In the genomic region with DNA sequence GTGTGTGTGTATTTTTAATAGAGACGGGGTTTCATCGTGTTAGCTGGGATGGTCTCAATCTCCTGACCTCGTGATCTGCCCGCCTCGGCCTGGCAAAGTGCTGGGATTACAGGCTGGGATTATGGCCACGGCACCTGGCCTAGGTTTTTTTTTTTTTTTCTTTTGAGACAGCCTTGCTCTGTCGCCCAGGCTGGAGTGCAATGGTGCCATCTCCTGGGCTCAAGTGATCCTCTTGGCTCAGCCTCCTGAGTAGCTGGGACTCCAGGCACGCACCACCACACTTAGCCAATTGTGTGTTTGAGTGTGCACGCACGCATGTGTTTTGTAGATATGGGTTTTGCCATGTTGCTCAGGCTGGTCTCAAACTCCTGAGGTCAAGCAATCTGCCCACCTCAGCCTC, we compare ENCODE assay signal across 3 cellular contexts.
TF ChIP-seq lines count a peak whose summit lies in the region.

No MANE protein-coding gene starts in this region.

TF ChIP-seq in SK-N-SH, 30 proteins besides CTCF, POLR2A, EP300 and RAD21 (continued from another document and continues in another):
- TF ChIP-seq, protein P1, sequence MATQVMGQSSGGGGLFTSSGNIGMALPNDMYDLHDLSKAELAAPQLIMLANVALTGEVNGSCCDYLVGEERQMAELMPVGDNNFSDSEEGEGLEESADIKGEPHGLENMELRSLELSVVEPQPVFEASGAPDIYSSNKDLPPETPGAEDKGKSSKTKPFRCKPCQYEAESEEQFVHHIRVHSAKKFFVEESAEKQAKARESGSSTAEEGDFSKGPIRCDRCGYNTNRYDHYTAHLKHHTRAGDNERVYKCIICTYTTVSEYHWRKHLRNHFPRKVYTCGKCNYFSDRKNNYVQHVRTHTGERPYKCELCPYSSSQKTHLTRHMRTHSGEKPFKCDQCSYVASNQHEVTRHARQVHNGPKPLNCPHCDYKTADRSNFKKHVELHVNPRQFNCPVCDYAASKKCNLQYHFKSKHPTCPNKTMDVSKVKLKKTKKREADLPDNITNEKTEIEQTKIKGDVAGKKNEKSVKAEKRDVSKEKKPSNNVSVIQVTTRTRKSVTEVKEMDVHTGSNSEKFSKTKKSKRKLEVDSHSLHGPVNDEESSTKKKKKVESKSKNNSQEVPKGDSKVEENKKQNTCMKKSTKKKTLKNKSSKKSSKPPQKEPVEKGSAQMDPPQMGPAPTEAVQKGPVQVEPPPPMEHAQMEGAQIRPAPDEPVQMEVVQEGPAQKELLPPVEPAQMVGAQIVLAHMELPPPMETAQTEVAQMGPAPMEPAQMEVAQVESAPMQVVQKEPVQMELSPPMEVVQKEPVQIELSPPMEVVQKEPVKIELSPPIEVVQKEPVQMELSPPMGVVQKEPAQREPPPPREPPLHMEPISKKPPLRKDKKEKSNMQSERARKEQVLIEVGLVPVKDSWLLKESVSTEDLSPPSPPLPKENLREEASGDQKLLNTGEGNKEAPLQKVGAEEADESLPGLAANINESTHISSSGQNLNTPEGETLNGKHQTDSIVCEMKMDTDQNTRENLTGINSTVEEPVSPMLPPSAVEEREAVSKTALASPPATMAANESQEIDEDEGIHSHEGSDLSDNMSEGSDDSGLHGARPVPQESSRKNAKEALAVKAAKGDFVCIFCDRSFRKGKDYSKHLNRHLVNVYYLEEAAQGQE (IDR thresholded peaks at IDR 0.05; ENCODE audit: low read depth, low read length): no peak
- TF ChIP-seq SIN3A (IDR thresholded peaks at IDR 0.05; ENCODE audit: borderline replicate concordance, low read depth, low read length) (no peak), TCF12 (IDR thresholded peaks at IDR 0.05) (no peak), NFIC (IDR thresholded peaks at IDR 0.05; ENCODE audit: borderline replicate concordance) (no peak), FOXM1 (IDR thresholded peaks at IDR 0.05; ENCODE audit: low read depth) (no peak), RFX5 (IDR thresholded peaks at IDR 0.05; ENCODE audit: low read length) (no peak), MXI1 (IDR thresholded peaks at IDR 0.05; ENCODE audit: low read depth, low read length) (no peak), JUND (IDR thresholded peaks at IDR 0.05) (no peak), POLR2AphosphoS5 (IDR thresholded peaks at IDR 0.05; ENCODE audit: low read depth, low read length) (no peak), CHD2 (IDR thresholded peaks at IDR 0.05; ENCODE audit: low read length, partially characterized antibody) (no peak)
- TF ChIP-seq, protein P2, sequence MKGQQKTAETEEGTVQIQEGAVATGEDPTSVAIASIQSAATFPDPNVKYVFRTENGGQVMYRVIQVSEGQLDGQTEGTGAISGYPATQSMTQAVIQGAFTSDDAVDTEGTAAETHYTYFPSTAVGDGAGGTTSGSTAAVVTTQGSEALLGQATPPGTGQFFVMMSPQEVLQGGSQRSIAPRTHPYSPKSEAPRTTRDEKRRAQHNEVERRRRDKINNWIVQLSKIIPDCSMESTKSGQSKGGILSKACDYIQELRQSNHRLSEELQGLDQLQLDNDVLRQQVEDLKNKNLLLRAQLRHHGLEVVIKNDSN (IDR thresholded peaks at IDR 0.05; ENCODE audit: borderline replicate concordance, low read depth): no peak
- TF ChIP-seq, protein P3, sequence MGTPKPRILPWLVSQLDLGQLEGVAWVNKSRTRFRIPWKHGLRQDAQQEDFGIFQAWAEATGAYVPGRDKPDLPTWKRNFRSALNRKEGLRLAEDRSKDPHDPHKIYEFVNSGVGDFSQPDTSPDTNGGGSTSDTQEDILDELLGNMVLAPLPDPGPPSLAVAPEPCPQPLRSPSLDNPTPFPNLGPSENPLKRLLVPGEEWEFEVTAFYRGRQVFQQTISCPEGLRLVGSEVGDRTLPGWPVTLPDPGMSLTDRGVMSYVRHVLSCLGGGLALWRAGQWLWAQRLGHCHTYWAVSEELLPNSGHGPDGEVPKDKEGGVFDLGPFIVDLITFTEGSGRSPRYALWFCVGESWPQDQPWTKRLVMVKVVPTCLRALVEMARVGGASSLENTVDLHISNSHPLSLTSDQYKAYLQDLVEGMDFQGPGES (IDR thresholded peaks at IDR 0.05; ENCODE audit: low read depth, low read length): no peak
- TF ChIP-seq, protein P4, sequence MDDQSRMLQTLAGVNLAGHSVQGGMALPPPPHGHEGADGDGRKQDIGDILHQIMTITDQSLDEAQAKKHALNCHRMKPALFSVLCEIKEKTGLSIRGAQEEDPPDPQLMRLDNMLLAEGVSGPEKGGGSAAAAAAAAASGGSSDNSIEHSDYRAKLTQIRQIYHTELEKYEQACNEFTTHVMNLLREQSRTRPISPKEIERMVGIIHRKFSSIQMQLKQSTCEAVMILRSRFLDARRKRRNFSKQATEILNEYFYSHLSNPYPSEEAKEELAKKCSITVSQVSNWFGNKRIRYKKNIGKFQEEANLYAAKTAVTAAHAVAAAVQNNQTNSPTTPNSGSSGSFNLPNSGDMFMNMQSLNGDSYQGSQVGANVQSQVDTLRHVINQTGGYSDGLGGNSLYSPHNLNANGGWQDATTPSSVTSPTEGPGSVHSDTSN (IDR thresholded peaks at IDR 0.05): no peak

TF ChIP-seq in SK-N-SH treated with all-trans-retinoic acid at 6 μM for 48 hours, 23 proteins besides CTCF, POLR2A, EP300 and RAD21 (continued from another document):
- TF ChIP-seq, protein P5, sequence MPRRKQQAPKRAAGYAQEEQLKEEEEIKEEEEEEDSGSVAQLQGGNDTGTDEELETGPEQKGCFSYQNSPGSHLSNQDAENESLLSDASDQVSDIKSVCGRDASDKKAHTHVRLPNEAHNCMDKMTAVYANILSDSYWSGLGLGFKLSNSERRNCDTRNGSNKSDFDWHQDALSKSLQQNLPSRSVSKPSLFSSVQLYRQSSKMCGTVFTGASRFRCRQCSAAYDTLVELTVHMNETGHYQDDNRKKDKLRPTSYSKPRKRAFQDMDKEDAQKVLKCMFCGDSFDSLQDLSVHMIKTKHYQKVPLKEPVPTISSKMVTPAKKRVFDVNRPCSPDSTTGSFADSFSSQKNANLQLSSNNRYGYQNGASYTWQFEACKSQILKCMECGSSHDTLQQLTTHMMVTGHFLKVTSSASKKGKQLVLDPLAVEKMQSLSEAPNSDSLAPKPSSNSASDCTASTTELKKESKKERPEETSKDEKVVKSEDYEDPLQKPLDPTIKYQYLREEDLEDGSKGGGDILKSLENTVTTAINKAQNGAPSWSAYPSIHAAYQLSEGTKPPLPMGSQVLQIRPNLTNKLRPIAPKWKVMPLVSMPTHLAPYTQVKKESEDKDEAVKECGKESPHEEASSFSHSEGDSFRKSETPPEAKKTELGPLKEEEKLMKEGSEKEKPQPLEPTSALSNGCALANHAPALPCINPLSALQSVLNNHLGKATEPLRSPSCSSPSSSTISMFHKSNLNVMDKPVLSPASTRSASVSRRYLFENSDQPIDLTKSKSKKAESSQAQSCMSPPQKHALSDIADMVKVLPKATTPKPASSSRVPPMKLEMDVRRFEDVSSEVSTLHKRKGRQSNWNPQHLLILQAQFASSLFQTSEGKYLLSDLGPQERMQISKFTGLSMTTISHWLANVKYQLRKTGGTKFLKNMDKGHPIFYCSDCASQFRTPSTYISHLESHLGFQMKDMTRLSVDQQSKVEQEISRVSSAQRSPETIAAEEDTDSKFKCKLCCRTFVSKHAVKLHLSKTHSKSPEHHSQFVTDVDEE (CRISPR knock-in tag; IDR thresholded peaks at IDR 0.05): no peak
- no peak for TF ChIP-seq OSR1 (CRISPR knock-in tag; IDR thresholded peaks at IDR 0.05)
- TF ChIP-seq ARNTL (CRISPR knock-in tag; IDR thresholded peaks at IDR 0.05; ENCODE audit: borderline replicate concordance, low read depth): no peak
- TF ChIP-seq PPARA (CRISPR knock-in tag; IDR thresholded peaks at IDR 0.05; ENCODE audit: borderline replicate concordance): no peak
- TF ChIP-seq, protein P6, sequence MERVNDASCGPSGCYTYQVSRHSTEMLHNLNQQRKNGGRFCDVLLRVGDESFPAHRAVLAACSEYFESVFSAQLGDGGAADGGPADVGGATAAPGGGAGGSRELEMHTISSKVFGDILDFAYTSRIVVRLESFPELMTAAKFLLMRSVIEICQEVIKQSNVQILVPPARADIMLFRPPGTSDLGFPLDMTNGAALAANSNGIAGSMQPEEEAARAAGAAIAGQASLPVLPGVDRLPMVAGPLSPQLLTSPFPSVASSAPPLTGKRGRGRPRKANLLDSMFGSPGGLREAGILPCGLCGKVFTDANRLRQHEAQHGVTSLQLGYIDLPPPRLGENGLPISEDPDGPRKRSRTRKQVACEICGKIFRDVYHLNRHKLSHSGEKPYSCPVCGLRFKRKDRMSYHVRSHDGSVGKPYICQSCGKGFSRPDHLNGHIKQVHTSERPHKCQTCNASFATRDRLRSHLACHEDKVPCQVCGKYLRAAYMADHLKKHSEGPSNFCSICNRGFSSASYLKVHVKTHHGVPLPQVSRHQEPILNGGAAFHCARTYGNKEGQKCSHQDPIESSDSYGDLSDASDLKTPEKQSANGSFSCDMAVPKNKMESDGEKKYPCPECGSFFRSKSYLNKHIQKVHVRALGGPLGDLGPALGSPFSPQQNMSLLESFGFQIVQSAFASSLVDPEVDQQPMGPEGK (CRISPR knock-in tag; IDR thresholded peaks at IDR 0.05; ENCODE audit: borderline replicate concordance): no peak
- TF ChIP-seq CSDC2 (CRISPR knock-in tag; IDR thresholded peaks at IDR 0.05): no peak
- no peak for TF ChIP-seq TOX (CRISPR knock-in tag; IDR thresholded peaks at IDR 0.05; ENCODE audit: borderline replicate concordance)
- no peak for TF ChIP-seq SNAI2 (CRISPR knock-in tag; IDR thresholded peaks at IDR 0.05)
- TF ChIP-seq ZNF8 (CRISPR knock-in tag; IDR thresholded peaks at IDR 0.05): no peak
- no peak for TF ChIP-seq ZFP30 (CRISPR knock-in tag; IDR thresholded peaks at IDR 0.05)
- TF ChIP-seq ZNF70 (CRISPR knock-in tag; IDR thresholded peaks at IDR 0.05): no peak
- no peak for TF ChIP-seq GLIS3 (CRISPR knock-in tag; IDR thresholded peaks at IDR 0.05)
- no peak for TF ChIP-seq ZFP3 (CRISPR knock-in tag; IDR thresholded peaks at IDR 0.05)

TF ChIP-seq in WTC11, 78 proteins besides CTCF, POLR2A, EP300 and RAD21 (continued from another document and continues in another):
- TF ChIP-seq, protein P7, sequence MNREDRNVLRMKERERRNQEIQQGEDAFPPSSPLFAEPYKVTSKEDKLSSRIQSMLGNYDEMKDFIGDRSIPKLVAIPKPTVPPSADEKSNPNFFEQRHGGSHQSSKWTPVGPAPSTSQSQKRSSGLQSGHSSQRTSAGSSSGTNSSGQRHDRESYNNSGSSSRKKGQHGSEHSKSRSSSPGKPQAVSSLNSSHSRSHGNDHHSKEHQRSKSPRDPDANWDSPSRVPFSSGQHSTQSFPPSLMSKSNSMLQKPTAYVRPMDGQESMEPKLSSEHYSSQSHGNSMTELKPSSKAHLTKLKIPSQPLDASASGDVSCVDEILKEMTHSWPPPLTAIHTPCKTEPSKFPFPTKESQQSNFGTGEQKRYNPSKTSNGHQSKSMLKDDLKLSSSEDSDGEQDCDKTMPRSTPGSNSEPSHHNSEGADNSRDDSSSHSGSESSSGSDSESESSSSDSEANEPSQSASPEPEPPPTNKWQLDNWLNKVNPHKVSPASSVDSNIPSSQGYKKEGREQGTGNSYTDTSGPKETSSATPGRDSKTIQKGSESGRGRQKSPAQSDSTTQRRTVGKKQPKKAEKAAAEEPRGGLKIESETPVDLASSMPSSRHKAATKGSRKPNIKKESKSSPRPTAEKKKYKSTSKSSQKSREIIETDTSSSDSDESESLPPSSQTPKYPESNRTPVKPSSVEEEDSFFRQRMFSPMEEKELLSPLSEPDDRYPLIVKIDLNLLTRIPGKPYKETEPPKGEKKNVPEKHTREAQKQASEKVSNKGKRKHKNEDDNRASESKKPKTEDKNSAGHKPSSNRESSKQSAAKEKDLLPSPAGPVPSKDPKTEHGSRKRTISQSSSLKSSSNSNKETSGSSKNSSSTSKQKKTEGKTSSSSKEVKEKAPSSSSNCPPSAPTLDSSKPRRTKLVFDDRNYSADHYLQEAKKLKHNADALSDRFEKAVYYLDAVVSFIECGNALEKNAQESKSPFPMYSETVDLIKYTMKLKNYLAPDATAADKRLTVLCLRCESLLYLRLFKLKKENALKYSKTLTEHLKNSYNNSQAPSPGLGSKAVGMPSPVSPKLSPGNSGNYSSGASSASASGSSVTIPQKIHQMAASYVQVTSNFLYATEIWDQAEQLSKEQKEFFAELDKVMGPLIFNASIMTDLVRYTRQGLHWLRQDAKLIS (CRISPR knock-in tag; IDR thresholded peaks at IDR 0.05; ENCODE audit: borderline replicate concordance): no peak
- TF ChIP-seq ZNF232 (CRISPR knock-in tag; IDR thresholded peaks at IDR 0.05) (no peak), ZNF263 (CRISPR knock-in tag; IDR thresholded peaks at IDR 0.05; ENCODE audit: low read depth) (no peak), NR1H2 (CRISPR knock-in tag; IDR thresholded peaks at IDR 0.05) (no peak), ETV6 (CRISPR knock-in tag; IDR thresholded peaks at IDR 0.05) (no peak), OVOL2 (CRISPR knock-in tag; IDR thresholded peaks at IDR 0.05; ENCODE audit: borderline replicate concordance) (no peak)
- TF ChIP-seq, protein P8, sequence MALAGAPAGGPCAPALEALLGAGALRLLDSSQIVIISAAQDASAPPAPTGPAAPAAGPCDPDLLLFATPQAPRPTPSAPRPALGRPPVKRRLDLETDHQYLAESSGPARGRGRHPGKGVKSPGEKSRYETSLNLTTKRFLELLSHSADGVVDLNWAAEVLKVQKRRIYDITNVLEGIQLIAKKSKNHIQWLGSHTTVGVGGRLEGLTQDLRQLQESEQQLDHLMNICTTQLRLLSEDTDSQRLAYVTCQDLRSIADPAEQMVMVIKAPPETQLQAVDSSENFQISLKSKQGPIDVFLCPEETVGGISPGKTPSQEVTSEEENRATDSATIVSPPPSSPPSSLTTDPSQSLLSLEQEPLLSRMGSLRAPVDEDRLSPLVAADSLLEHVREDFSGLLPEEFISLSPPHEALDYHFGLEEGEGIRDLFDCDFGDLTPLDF (CRISPR knock-in tag; IDR thresholded peaks at IDR 0.05): no peak
- TF ChIP-seq, protein P9, sequence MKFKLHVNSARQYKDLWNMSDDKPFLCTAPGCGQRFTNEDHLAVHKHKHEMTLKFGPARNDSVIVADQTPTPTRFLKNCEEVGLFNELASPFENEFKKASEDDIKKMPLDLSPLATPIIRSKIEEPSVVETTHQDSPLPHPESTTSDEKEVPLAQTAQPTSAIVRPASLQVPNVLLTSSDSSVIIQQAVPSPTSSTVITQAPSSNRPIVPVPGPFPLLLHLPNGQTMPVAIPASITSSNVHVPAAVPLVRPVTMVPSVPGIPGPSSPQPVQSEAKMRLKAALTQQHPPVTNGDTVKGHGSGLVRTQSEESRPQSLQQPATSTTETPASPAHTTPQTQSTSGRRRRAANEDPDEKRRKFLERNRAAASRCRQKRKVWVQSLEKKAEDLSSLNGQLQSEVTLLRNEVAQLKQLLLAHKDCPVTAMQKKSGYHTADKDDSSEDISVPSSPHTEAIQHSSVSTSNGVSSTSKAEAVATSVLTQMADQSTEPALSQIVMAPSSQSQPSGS (CRISPR knock-in tag; IDR thresholded peaks at IDR 0.05; ENCODE audit: borderline replicate concordance, low read depth): no peak
